Comparison of ENCODE assay signal across 8 cellular contexts in the genomic region with DNA sequence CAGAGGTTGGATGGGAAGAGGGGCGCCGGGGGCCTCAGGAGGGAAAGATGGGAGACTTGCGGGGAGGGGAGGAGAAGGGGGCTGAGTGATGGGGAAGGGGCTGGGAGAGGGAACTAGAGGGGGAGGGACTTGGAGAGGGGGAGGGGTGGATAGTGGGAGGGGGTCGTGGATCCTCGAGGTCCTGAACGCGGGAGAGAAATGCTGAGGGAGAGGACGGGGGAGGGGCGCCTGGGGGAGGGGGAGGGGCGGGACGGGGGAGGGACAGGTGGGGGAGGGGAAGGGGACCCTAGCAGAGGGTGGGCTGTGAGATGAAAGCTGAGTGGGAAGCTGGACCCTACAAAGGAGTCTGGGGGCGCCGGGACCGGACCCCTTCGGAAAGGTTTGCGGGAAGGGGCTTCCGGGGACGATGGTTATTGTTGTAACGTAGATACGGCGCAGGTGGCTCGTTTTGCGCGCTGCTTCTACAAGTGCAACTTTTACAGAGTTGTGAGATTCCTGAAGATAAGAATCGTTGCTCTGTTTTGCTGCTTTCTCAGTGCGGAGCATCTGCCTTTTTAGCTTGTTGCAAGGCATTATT. TPM values are rescaled to one million over a fixed set of nuclear protein-coding genes. Genes with fewer than 3 reads are reported as not detected.
DNase-seq lines count a peak whose midpoint lies in the region; ATAC-seq and TF ChIP-seq lines count a peak whose summit lies in the region.

No MANE protein-coding gene starts in this region.

- H3K9ac ChIP-seq in fibroblast of lung (ENCODE audit: insufficient read depth, low read length): peak overlapping the region; percentile 52

- H3K36me3 ChIP-seq in left ventricle myocardium inferior: peaks cover 3% of the 10 kb centered on the region
- peaks cover 2% of the 10 kb centered on the region for H3K36me3 ChIP-seq in fibroblast of lung (ENCODE audit: control insufficient read depth, insufficient read depth, low read length)
- H3K36me3 ChIP-seq in gastrocnemius medialis: no peaks in the 10 kb centered on the region

- peaks cover 18% of the 10 kb centered on the region for H3K79me2 ChIP-seq in fibroblast of lung (ENCODE audit: control insufficient read depth, insufficient read depth, low read length)

- DNase-seq in left ventricle myocardium inferior: no peak
- no peak for DNase-seq in cardiac septum (ENCODE audit: low spot score)
- peak; percentile 70 for DNase-seq in activated CD8-positive, alpha-beta memory T cell treated with anti-CD3 and anti-CD28 coated beads for 24 hours
- no peak for DNase-seq in fibroblast of lung (ENCODE audit: low read depth in 2 of 2)
- no peak for DNase-seq in gastrocnemius medialis
- no peak for DNase-seq in mesenteric fat pad (ENCODE audit: low spot score)
- DNase-seq in AML-193 (lab: John Stamatoyannopoulos, UW): no peak

- H3K4me1 ChIP-seq in left ventricle myocardium inferior (peaks cover 23% of the 10 kb centered on the region), fibroblast of lung (ENCODE audit: control insufficient read depth, extremely low read depth, insufficient read depth, low read length) (no peaks in the 10 kb centered on the region), gastrocnemius medialis (peaks cover 11 to 21% of the 10 kb centered on the region in 2 donors)

- H3K4me3 ChIP-seq in left ventricle myocardium inferior: peak overlapping the region; percentile 81
- H3K4me3 ChIP-seq in fibroblast of lung (replicated peaks in 1 of 4; ENCODE audit: control extremely low read depth in 1 of 4, insufficient read depth in 1 of 4, low read depth in 3 of 4, low read length in 4 of 4): peak overlapping the region; percentile 59 to 73 (median 68)
- H3K4me3 ChIP-seq in gastrocnemius medialis: peak overlapping the region; percentile 57 to 76 (median 58)

- in situ Hi-C loops in gastrocnemius medialis (cut with MboI; ENCODE audit: low sequenced_read_pairs in 4 of 4): no loop called here

- no peak overlapping the region for H2AFZ ChIP-seq in fibroblast of lung (ENCODE audit: low read length)

- no peak for TF ChIP-seq POLR2A in gastrocnemius medialis (IDR thresholded peaks at IDR 0.05)

- no peaks in the 10 kb centered on the region for H3K27me3 ChIP-seq in left ventricle myocardium inferior (ENCODE audit: low read depth)
- no peaks in the 10 kb centered on the region for H3K27me3 ChIP-seq in fibroblast of lung (ENCODE audit: control insufficient read depth, insufficient read depth, low read length)
- H3K27me3 ChIP-seq in gastrocnemius medialis: no peaks in the 10 kb centered on the region

- TF ChIP-seq CTCF in left ventricle myocardium inferior (IDR thresholded peaks at IDR 0.05; ENCODE audit: borderline replicate concordance): no peak
- no peak for TF ChIP-seq CTCF in fibroblast of lung (conservative IDR thresholded peaks at IDR 0.05 in 1 of 2, IDR thresholded peaks at IDR 0.05 in 1 of 2; ENCODE audit: low read depth in 1 of 2, low read length in 2 of 2)
- TF ChIP-seq CTCF in gastrocnemius medialis (IDR thresholded peaks at IDR 0.05 in 4 of 5, conservative IDR thresholded peaks at IDR 0.05 in 1 of 5): no peak

- H3K27ac ChIP-seq in left ventricle myocardium inferior (replicated peaks): peak overlapping the region; percentile 91
- H3K27ac ChIP-seq in fibroblast of lung (ENCODE audit: insufficient read depth, low read length): no peak overlapping the region
- peak overlapping the region; percentile 84 to 89 (median 86) for H3K27ac ChIP-seq in gastrocnemius medialis

- intact Hi-C loops in left ventricle myocardium inferior (cut with micrococcal nuclease): no loop called here
- intact Hi-C loops in cardiac septum (cut with DNase I): loop anchor here (10.0 kb wide), 1 partner anchor 173 kb away; a partner anchor contains a TSS
- intact Hi-C loops in gastrocnemius medialis (cut with DNase I; ENCODE audit: low total_unique reads): loop anchor here (2.0 to 10.0 kb wide), 4 partner anchors 34 to 453 kb away; a partner anchor contains a TSS

- peak overlapping the region; percentile 97 for H3K4me2 ChIP-seq in fibroblast of lung (ENCODE audit: extremely low read depth, insufficient read depth, low read length)

- H3K9me3 ChIP-seq in left ventricle myocardium inferior (replicated peaks) (no peaks in the 10 kb centered on the region), fibroblast of lung (ENCODE audit: control insufficient read depth, insufficient read depth, low read depth, low read length) (no peaks in the 10 kb centered on the region), gastrocnemius medialis (no peaks in the 10 kb centered on the region)

- no peaks in the 10 kb centered on the region for H4K20me1 ChIP-seq in fibroblast of lung (ENCODE audit: control insufficient read depth, extremely low read depth, insufficient read depth, low read length)

- ATAC-seq in gastrocnemius medialis (no peak), GM18502 (IDR thresholded peaks at IDR 0.05; ENCODE audit: poor library complexity, unreplicated experiment) (no peak)

RNA-seq across cellular contexts. Expression of a gene that starts 0.4 kb away (rescaled TPM):
- total RNA-seq in left ventricle myocardium inferior: 19.2 TPM
- total RNA-seq in cardiac septum: 22.9 TPM
- total RNA-seq in fibroblast of lung: 12.3 and 17.5 TPM in 2 replicates
- polyA plus RNA-seq in fibroblast of lung: 6.4 and 7.4 TPM in 2 replicates
- polyA plus RNA-seq in fibroblast of lung (2012): 12.6 and 16.1 TPM in 2 replicates
- 9.9 and 11.8 TPM in 2 replicates for polyA minus RNA-seq in fibroblast of lung (ENCODE audit: low replicate concordance)
- total RNA-seq in gastrocnemius medialis: 10 to 100 TPM; 16.4 to 38.9 (median 24.9) TPM
- 17.3 TPM for total RNA-seq in mesenteric fat pad

RNA-seq across cellular contexts. Expression of a gene that starts 20.4 kb away (rescaled TPM):
- total RNA-seq in left ventricle myocardium inferior: 31.8 TPM
- 29.5 TPM for total RNA-seq in cardiac septum
- total RNA-seq in fibroblast of lung: 28.7 and 28.8 TPM in 2 replicates
- 2.6 and 2.9 TPM in 2 replicates for polyA plus RNA-seq in fibroblast of lung
- polyA plus RNA-seq in fibroblast of lung (2012): 15.4 and 22.8 TPM in 2 replicates
- 4.1 and 10.7 TPM in 2 replicates for polyA minus RNA-seq in fibroblast of lung (ENCODE audit: low replicate concordance)
- total RNA-seq in gastrocnemius medialis: 10 to 100 TPM; 16.7 to 43.0 (median 26.5) TPM
- 35.1 TPM for total RNA-seq in mesenteric fat pad

RNA-seq across cellular contexts. Expression of a gene that starts 34.3 kb away (rescaled TPM):
- not detected for total RNA-seq in left ventricle myocardium inferior
- total RNA-seq in cardiac septum: not detected
- total RNA-seq in fibroblast of lung: not detected in 2 replicates
- polyA plus RNA-seq in fibroblast of lung: not detected in 2 replicates
- polyA plus RNA-seq in fibroblast of lung (2012): not detected in 2 replicates
- not detected in 2 replicates for polyA minus RNA-seq in fibroblast of lung (ENCODE audit: low replicate concordance)
- total RNA-seq in gastrocnemius medialis: not detected
- not detected for total RNA-seq in mesenteric fat pad

RNA-seq across cellular contexts. Expression of a gene that starts 56.1 kb away (rescaled TPM):
- not detected for total RNA-seq in left ventricle myocardium inferior
- total RNA-seq in cardiac septum: not detected
- not detected in 2 replicates for total RNA-seq in fibroblast of lung
- not detected in 2 replicates for polyA plus RNA-seq in fibroblast of lung
- not detected in 2 replicates for polyA plus RNA-seq in fibroblast of lung (2012)
- polyA minus RNA-seq in fibroblast of lung (ENCODE audit: low replicate concordance): not detected in 2 replicates
- not detected for total RNA-seq in gastrocnemius medialis
- not detected for total RNA-seq in mesenteric fat pad
